28 cellular contexts compared by ENCODE assay signal in the genomic region with DNA sequence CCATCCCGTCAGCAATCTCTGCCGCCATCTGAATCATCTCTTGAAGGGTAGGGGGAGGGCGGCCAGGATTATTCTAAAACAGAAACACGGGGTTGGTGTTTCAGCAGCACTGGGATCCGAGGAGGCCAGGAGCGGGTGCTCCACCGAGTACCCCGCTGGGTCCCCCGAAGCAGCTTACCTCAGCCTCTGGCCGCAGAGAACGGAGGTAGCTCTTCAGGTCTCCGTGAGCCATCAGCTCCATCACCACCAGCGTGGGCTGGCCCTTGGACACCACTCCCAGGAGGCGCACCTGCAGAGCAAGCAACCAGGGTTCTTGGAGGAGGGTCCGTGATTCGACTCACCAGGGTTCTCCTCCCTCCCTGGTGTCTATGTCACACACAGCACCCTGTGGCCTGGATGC.
"Had no signal": no experiment of that assay in that cellular context is flagged by ENCODE, and none has a peak within 500 bp of the region (broad histone marks: within the 10 kb centered on the region; RNA-seq: fewer than 3 reads in every experiment).

No MANE protein-coding gene starts in this region.

- DNase-seq: stimulated activated CD4-positive, alpha-beta T cell treated with anti-CD3 and anti-CD28 coated beads, Interleukin-2, amount 100 ng/mL, for 48 hours; stimulated activated CD4-positive, alpha-beta T cell treated with anti-CD3 and anti-CD28 coated beads, Interleukin-4, amount 100 ng/mL, for 1 hour; stimulated activated CD4-positive, alpha-beta T cell treated with anti-CD3 and anti-CD28 coated beads, Interleukin-4, amount 100 ng/mL, for 24 hours; stimulated activated CD4-positive, alpha-beta T cell treated with anti-CD3 and anti-CD28 coated beads, Interleukin-4, amount 100 ng/mL, for 4 hours; stimulated activated CD8-positive, alpha-beta memory T cell treated with anti-CD3 and anti-CD28 coated beads, Interleukin-4, amount 100 ng/mL, for 48 hours; stimulated activated naive B cell treated with anti-CD40 and anti-IgM and Interleukin-4, amounts not matched to agents 10 μg/mL and 1 μg/mL and 100 μg/mL, for 72 hours; stimulated activated naive CD4-positive, alpha-beta T cell; stimulated activated naive CD4-positive, alpha-beta T cell treated with Interleukin-2 at 50 U/mL for 16 hours; stimulated activated naive CD8-positive, alpha-beta T cell treated with anti-CD3 and anti-CD28 coated beads, Interleukin-15, amount 100 ng/mL, for 72 hours; stimulated activated naive CD8-positive, alpha-beta T cell treated with anti-CD3 and anti-CD28 coated beads, Interleukin-15, Interleukin-2, amounts not matched to agents 100 U/mL and 50 U/mL, for 24 hours; stomach; substantia nigra; testis; thyroid gland; transverse colon; trophoblast cell; upper lobe of right lung; uterus had no signal

- H3K36me3 Mint-ChIP-seq: stimulated activated effector memory CD8-positive, alpha-beta T cell treated with anti-CD3 and anti-CD28 coated beads, Interleukin-12 subunit alpha, Interleukin-12 subunit beta, amount 100 ng/mL, for 72 hours had no signal

- H3K36me3 ChIP-seq: uterus had no signal

- H3K4me3 Mint-ChIP-seq: stimulated activated effector memory CD8-positive, alpha-beta T cell treated with anti-CD3 and anti-CD28 coated beads, Interleukin-12 subunit alpha, Interleukin-12 subunit beta, amount 100 ng/mL, for 72 hours; stimulated activated memory B cell treated with anti-CD40 and anti-IgM and Interleukin-4, amounts not matched to agents 10 μg/mL and 1 μg/mL and 100 μg/mL, for 72 hours; stimulated activated naive B cell treated with anti-CD40 and anti-IgM and Interleukin-4, amounts not matched to agents 10 μg/mL and 1 μg/mL and 100 μg/mL, for 72 hours; stimulated activated naive CD8-positive, alpha-beta T cell treated with anti-CD3 and anti-CD28 coated beads, Interleukin-15, amount 100 ng/mL, for 72 hours; stimulated activated naive CD8-positive, alpha-beta T cell treated with anti-CD3 and anti-CD28 coated beads, Interleukin-15, Interleukin-2, amounts not matched to agents 100 ng/mL and 50 ng/mL, for 24 hours; type B pancreatic cell had no signal

- H3K27me3 Mint-ChIP-seq: stimulated activated naive B cell treated with anti-CD40 and anti-IgM and Interleukin-4, amounts not matched to agents 10 μg/mL and 1 μg/mL and 100 μg/mL, for 72 hours; stimulated activated naive CD8-positive, alpha-beta T cell treated with anti-CD3 and anti-CD28 coated beads, Interleukin-15, amount 100 ng/mL, for 72 hours; stimulated activated naive CD8-positive, alpha-beta T cell treated with anti-CD3 and anti-CD28 coated beads, Interleukin-15, Interleukin-2, amounts not matched to agents 100 ng/mL and 50 ng/mL, for 24 hours; type B pancreatic cell had no signal

- H3K9me3 ChIP-seq: testis, thyroid gland had no signal

- ATAC-seq: stimulated activated effector memory CD8-positive, alpha-beta T cell treated with anti-CD3 and anti-CD28 coated beads, Interleukin-12 subunit alpha, Interleukin-12 subunit beta, amount 100 ng/mL, for 72 hours; stimulated activated memory B cell treated with anti-CD40 and anti-IgM and Interleukin-4, amounts not matched to agents 10 μg/mL and 1 μg/mL and 100 μg/mL, for 72 hours; stimulated activated naive B cell treated with anti-CD40 and anti-IgM and Interleukin-4, amounts not matched to agents 10 μg/mL and 1 μg/mL and 100 μg/mL, for 72 hours; stimulated activated naive CD8-positive, alpha-beta T cell treated with anti-CD3 and anti-CD28 coated beads, Interleukin-15, amount 100 ng/mL, for 72 hours; stimulated activated naive CD8-positive, alpha-beta T cell treated with anti-CD3 and anti-CD28 coated beads, Interleukin-15, Interleukin-2, amounts not matched to agents 100 U/mL and 50 U/mL, for 24 hours; upper lobe of right lung had no signal

- H3K4me1 Mint-ChIP-seq: stimulated activated effector memory CD8-positive, alpha-beta T cell treated with anti-CD3 and anti-CD28 coated beads, Interleukin-12 subunit alpha, Interleukin-12 subunit beta, amount 100 ng/mL, for 72 hours; stimulated activated memory B cell treated with anti-CD40 and anti-IgM and Interleukin-4, amounts not matched to agents 10 μg/mL and 1 μg/mL and 100 μg/mL, for 72 hours; stimulated activated naive B cell treated with anti-CD40 and anti-IgM and Interleukin-4, amounts not matched to agents 10 μg/mL and 1 μg/mL and 100 μg/mL, for 72 hours; stimulated activated naive CD8-positive, alpha-beta T cell treated with anti-CD3 and anti-CD28 coated beads, Interleukin-15, amount 100 ng/mL, for 72 hours had no signal

- H3K4me1 ChIP-seq: stomach, suprapubic skin, testis, thyroid gland, tibial artery, tibial nerve, transverse colon, upper lobe of left lung, upper lobe of right lung, uterus, vagina had no signal

- H3K27ac Mint-ChIP-seq: stimulated activated effector memory CD8-positive, alpha-beta T cell treated with anti-CD3 and anti-CD28 coated beads, Interleukin-12 subunit alpha, Interleukin-12 subunit beta, amount 100 ng/mL, for 72 hours; stimulated activated memory B cell treated with anti-CD40 and anti-IgM and Interleukin-4, amounts not matched to agents 10 μg/mL and 1 μg/mL and 100 μg/mL, for 72 hours; stimulated activated naive B cell treated with anti-CD40 and anti-IgM and Interleukin-4, amounts not matched to agents 10 μg/mL and 1 μg/mL and 100 μg/mL, for 72 hours; stimulated activated naive CD8-positive, alpha-beta T cell treated with anti-CD3 and anti-CD28 coated beads, Interleukin-15, amount 100 ng/mL, for 72 hours; stimulated activated naive CD8-positive, alpha-beta T cell treated with anti-CD3 and anti-CD28 coated beads, Interleukin-15, Interleukin-2, amounts not matched to agents 100 ng/mL and 50 ng/mL, for 24 hours; type B pancreatic cell had no signal

- H3K27ac ChIP-seq: stomach, suprapubic skin, testis, thoracic aorta, thyroid gland, tibial artery, tibial nerve, transverse colon, upper lobe of left lung, upper lobe of right lung, uterus, vagina had no signal

- H3K4me3 ChIP-seq: stomach, suprapubic skin, testis, thoracic aorta, thyroid gland, tibial artery, tibial nerve, transverse colon, upper lobe of left lung, upper lobe of right lung, uterus, vagina had no signal

- H3K27me3 ChIP-seq: stomach, suprapubic skin, testis, thyroid gland, tibial artery, tibial nerve, transverse colon, upper lobe of left lung, upper lobe of right lung, uterus, vagina had no signal
